ENCODE assay signal across 8 cellular contexts in genomic region chr10:63866075-63866746, GRCh38.
DNase-seq lines count a peak whose midpoint lies in the region; ATAC-seq and TF ChIP-seq lines count a peak whose summit lies in the region.

No MANE protein-coding gene starts in this region.

- H3K4me3 Mint-ChIP-seq in T-helper 17 cell = no peak overlapping the region
- peak overlapping the region; percentile 71 to 78 (median 73) for H3K4me3 Mint-ChIP-seq in brain
- H3K4me3 Mint-ChIP-seq in immature natural killer cell = peak overlapping the region in 2 of 5 donors; percentile 22 to 31

- CTCF ChIA-PET in HEK293 (lab: Yijun Ruan, JAX) = interaction anchor here (0.6 to 4.6 kb wide), 54 partner anchors 9 to 1290 kb away, joined by 3 to 39 read pairs (median 5); no protein-coding TSS in a partner anchor

- no peak overlapping the region for H3K27ac ChIP-seq in 22Rv1
- H3K27ac ChIP-seq in HEK293 (ENCODE audit: extremely low read depth, low read depth, low read length) = no peak overlapping the region

- TF ChIP-seq CTCF in 22Rv1 (IDR thresholded peaks at IDR 0.05) (peak; percentile 89), GM10266 (IDR thresholded peaks at IDR 0.05; ENCODE audit: control insufficient read depth, insufficient read depth, low read depth, missing control alignments) (peak; percentile 85), HEK293 (tag by site-specific recombination; IDR thresholded peaks at IDR 0.05) (peak; percentile 63), LNCAP (IDR thresholded peaks at IDR 0.05) (peak; percentile 88), brain (conservative IDR thresholded peaks at IDR 0.05) (no peak)

- H3K9me3 Mint-ChIP-seq in brain = no peaks in the 10 kb centered on the region
- H3K9me3 Mint-ChIP-seq in immature natural killer cell = no peaks in the 10 kb centered on the region

- no peaks in the 10 kb centered on the region for H3K9me3 ChIP-seq in HEK293 (ENCODE audit: control insufficient read depth, insufficient read depth, low read depth, low read length)
- no peaks in the 10 kb centered on the region for H3K9me3 ChIP-seq in T-helper 17 cell (ENCODE audit: control insufficient read depth, low read length, poor library complexity, severe bottlenecking)

- H3K4me1 ChIP-seq in HEK293 (ENCODE audit: control insufficient read depth, insufficient read depth, low read length) = no peaks in the 10 kb centered on the region

- POLR2A ChIA-PET in HEK293 (lab: Yijun Ruan, JAX) = interaction anchor here (0.7 to 1.3 kb wide), 2 partner anchors 66 to 111 kb away, joined by 4 read pairs; no protein-coding TSS in a partner anchor

- DNase-seq in GM10266 (ENCODE audit: extremely low spot score) = peak; percentile 68
- DNase-seq in T-helper 17 cell = peak in 2 of 3 donors; percentile 8 to 22
- DNase-seq in immature natural killer cell = peak in 2 of 3 donors; percentile 7 to 15
- peak; percentile 24 for DNase-seq in stimulated activated CD4-positive, alpha-beta T cell treated with anti-CD3 and anti-CD28 coated beads, Interleukin-12 subunit alpha, Interleukin-12 subunit beta, amount 100 ng/mL, for 4 hours

- peaks cover 63% of the 10 kb centered on the region for H3K27me3 Mint-ChIP-seq in T-helper 17 cell
- H3K27me3 Mint-ChIP-seq in brain = no peaks in the 10 kb centered on the region
- peaks cover 0 to 17% (median 4%) of the 10 kb centered on the region in 3 donors for H3K27me3 Mint-ChIP-seq in immature natural killer cell (ENCODE audit: low read depth in 3 of 3)

- peak; percentile 90 for ATAC-seq in T-helper 17 cell

- H3K4me1 Mint-ChIP-seq in T-helper 17 cell (peaks cover 11% of the 10 kb centered on the region), brain (peaks cover 17% of the 10 kb centered on the region), immature natural killer cell (peaks cover 6 to 9% of the 10 kb centered on the region in 2 donors)

- no peaks in the 10 kb centered on the region for H3K36me3 ChIP-seq in HEK293 (ENCODE audit: control insufficient read depth in 2 of 2, insufficient read depth in 1 of 2, low read length in 2 of 2)

- H3K27ac Mint-ChIP-seq in T-helper 17 cell (no peak overlapping the region), brain (peak overlapping the region; percentile 5 to 68 (median 59)), immature natural killer cell (no peak overlapping the region)

- peak overlapping the region; percentile 3; the same call in 1 of the 2 replicates for H3K4me3 ChIP-seq in HEK293 (ENCODE audit: low read depth, low read length)

- peaks cover 4% of the 10 kb centered on the region for H3K36me3 Mint-ChIP-seq in T-helper 17 cell (ENCODE audit: low read depth)
- no peaks in the 10 kb centered on the region for H3K36me3 Mint-ChIP-seq in brain
- no peaks in the 10 kb centered on the region for H3K36me3 Mint-ChIP-seq in immature natural killer cell

TF ChIP-seq in HEK293, 187 proteins besides CTCF, POLR2A, EP300 and RAD21:
- peak; percentile 58 for TF ChIP-seq ZBTB8A (tag by site-specific recombination; IDR thresholded peaks at IDR 0.05)
- TF ChIP-seq ZNF341 (tag by site-specific recombination; IDR thresholded peaks at IDR 0.05; ENCODE audit: low read depth) = peak; percentile 41; the same call in 1 of the 2 replicates
- peak; percentile 24; the same call in 1 of the 2 replicates for TF ChIP-seq ZBTB48 (tag by site-specific recombination; IDR thresholded peaks at IDR 0.05)
- TF ChIP-seq ZNF654 (tag by site-specific recombination; IDR thresholded peaks at IDR 0.05; ENCODE audit: low read depth) = peak; percentile 82
- TF ChIP-seq ZBTB17 (tag by site-specific recombination; IDR thresholded peaks at IDR 0.05) = peak; percentile 34; the same call in 1 of the 2 replicates
- TF ChIP-seq ZNF335 (tag by site-specific recombination; conservative IDR thresholded peaks at IDR 0.05) = peak; percentile 57; the same call in 1 of the 2 replicates
- TF ChIP-seq KLF9 (tag by site-specific recombination; IDR thresholded peaks at IDR 0.05; ENCODE audit: low read depth) = 0 out of 2 replicates have a peak, but pooled peaks have one; percentile 2
- TF ChIP-seq PRDM10 (tag by site-specific recombination; IDR thresholded peaks at IDR 0.05) = peak; percentile 34; the same call in 1 of the 2 replicates
- no peak for TF ChIP-seq ZNF639 (tag by site-specific recombination; IDR thresholded peaks at IDR 0.05)
- TF ChIP-seq KLF17 (tag by site-specific recombination; IDR thresholded peaks at IDR 0.05) = 0 out of 2 replicates have a peak, but pooled peaks have one; percentile 21
- TF ChIP-seq ZNF624 (tag by site-specific recombination; IDR thresholded peaks at IDR 0.05) = no peak

Comparison
In these comparisons a context has a peak if more than half of its experiments do, and no peak if none do; other contexts are left out.
1. CTCF ChIP-seq: peak in 22Rv1 (single experiment), GM10266 (single experiment), HEK293 (single experiment) and LNCAP (single experiment); none in brain (0 of 2).
2. DNase-seq: peak in every context shown above with its lines; median percentile 68 in GM10266; 24 in stimulated activated CD4-positive, alpha-beta T cell treated with anti-CD3 and anti-CD28 coated beads, Interleukin-12 subunit alpha, Interleukin-12 subunit beta, amount 100 ng/mL, for 4 hours; 15 in T-helper 17 cell; 11 in immature natural killer cell.
3. H3K27ac Mint-ChIP-seq: peak in brain (5 of 5); none in T-helper 17 cell (single experiment) and immature natural killer cell (0 of 6).